ENCODE assay signal across 1 cellular context in the genomic region with DNA sequence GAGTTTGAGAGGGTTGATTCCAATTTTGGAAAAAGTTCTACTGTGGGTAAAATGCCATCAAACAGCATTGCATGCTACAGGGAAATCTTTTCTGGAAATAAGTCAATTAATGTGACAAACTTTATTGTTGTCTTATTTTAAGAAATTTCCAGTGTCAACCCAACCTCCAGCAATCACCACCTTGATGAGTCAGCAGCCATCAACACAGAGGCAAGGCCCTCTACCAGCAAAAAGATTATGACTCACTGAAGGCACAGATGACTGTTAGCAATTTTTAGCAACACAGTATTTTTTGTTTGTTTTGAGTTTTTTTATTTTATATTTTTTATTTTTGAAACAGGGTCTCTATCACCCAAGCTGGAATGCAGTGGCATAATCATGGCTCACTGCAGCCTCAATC.
TF ChIP-seq lines count a peak whose summit lies in the region.

No MANE protein-coding gene starts in this region.

TF ChIP-seq in A549, 52 proteins besides CTCF, POLR2A, EP300 and RAD21 (continued from another document):
- TF ChIP-seq NFE2L2 (conservative IDR thresholded peaks at IDR 0.05; ENCODE audit: low read length) (no peak), MAZ (IDR thresholded peaks at IDR 0.05; ENCODE audit: borderline replicate concordance, low read depth, low read length) (no peak), EHF (CRISPR knock-in tag; IDR thresholded peaks at IDR 0.05) (no peak), RFX5 (IDR thresholded peaks at IDR 0.05) (no peak), HOXB5 (CRISPR knock-in tag; IDR thresholded peaks at IDR 0.05) (no peak)
- TF ChIP-seq, protein P1, sequence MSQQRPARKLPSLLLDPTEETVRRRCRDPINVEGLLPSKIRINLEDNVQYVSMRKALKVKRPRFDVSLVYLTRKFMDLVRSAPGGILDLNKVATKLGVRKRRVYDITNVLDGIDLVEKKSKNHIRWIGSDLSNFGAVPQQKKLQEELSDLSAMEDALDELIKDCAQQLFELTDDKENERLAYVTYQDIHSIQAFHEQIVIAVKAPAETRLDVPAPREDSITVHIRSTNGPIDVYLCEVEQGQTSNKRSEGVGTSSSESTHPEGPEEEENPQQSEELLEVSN (IDR thresholded peaks at IDR 0.05; ENCODE audit: borderline replicate concordance, low read depth) = no peak
